20 cellular contexts compared by ENCODE assay signal in genomic region chr2:66957677-66958076, GRCh38.
"Had no signal": no experiment of that assay in that cellular context is flagged by ENCODE, and none has a peak within 500 bp of the region (broad histone marks: within the 10 kb centered on the region; RNA-seq: fewer than 3 reads in every experiment).

No MANE protein-coding gene starts in this region.

- H3K9me3 ChIP-seq: SK-N-SH had no signal

- FAIRE-seq: RCC 7860 had no signal

- DNase-seq: Karpas-422, KG1, MM.1S, NCI-H1092 treated with DMSO at 0.1 percent for 48 hours, NCI-H1436, NCI-H187, NCI-H2029, NCI-H2081 treated with DMSO at 0.1 percent for 48 hours, NCI-H2171, NCI-H226, NCI-H446, NCI-H510A, NCI-H524 treated with DMSO at 0.1 percent for 48 hours, NCI-H69, NCI-H774, RPMI8226, SHP77, SK-N-SH, SW 1271 had no signal
